32 cellular contexts compared by ENCODE assay signal in genomic region chr11:71539017-71539416, GRCh38. TPM values are rescaled to one million over a fixed set of nuclear protein-coding genes. Genes with fewer than 3 reads are reported as not detected.
"Had no signal": no experiment of that assay in that cellular context is flagged by ENCODE, and none has a peak within 500 bp of the region (broad histone marks: within the 10 kb centered on the region; RNA-seq: fewer than 3 reads in every experiment).

No MANE protein-coding gene starts in this region.

- H3K27ac ChIP-seq: body of pancreas, esophagus muscularis mucosa, foreskin keratinocyte, gastrocnemius medialis, WERI-Rb-1 had no signal

- H3K4me1 ChIP-seq: esophagus muscularis mucosa, foreskin keratinocyte, gastrocnemius medialis had no signal

- ATAC-seq: activated CD4-positive, CD25-positive, alpha-beta regulatory T cell treated with anti-CD3 and anti-CD28 coated beads, Interleukin-2, amount 50 U/mL, for 24 hours; activated CD8-positive, alpha-beta T cell treated with anti-CD3 and anti-CD28 coated beads, Interleukin-2, amount 10 ng/mL, durations not matched to agents 7 days and 5 days; activated T-cell treated with anti-CD3 and anti-CD28 coated beads, Interleukin-2, amount 50 U/mL, for 4 hours; activated T-helper 17 cell treated with anti-CD3 and anti-CD28 coated beads, Interleukin-2, amount 50 U/mL, for 72 hours; body of pancreas; effector memory CD8-positive, alpha-beta T cell; foreskin keratinocyte; gastrocnemius medialis; T-helper 17 cell had no signal

- H3K27me3 Mint-ChIP-seq: activated CD4-positive, alpha-beta T cell treated with anti-CD3 and anti-CD28 coated beads, Interleukin-2, amount 10 ng/mL, durations not matched to agents 24 days and 14 days had no signal

- H3K4me3 Mint-ChIP-seq: activated B cell treated with CpG ODN at 0.5 μM for 24 hours; activated CD4-positive, alpha-beta memory T cell treated with anti-CD3 and anti-CD28 coated beads for 36 hours; activated CD4-positive, alpha-beta T cell treated with anti-CD3 and anti-CD28 coated beads, Interleukin-2, amount 10 ng/mL, durations not matched to agents 24 days and 14 days; activated CD8-positive, alpha-beta T cell treated with anti-CD3 and anti-CD28 coated beads, Interleukin-2, amount 10 ng/mL, durations not matched to agents 7 days and 5 days; activated naive CD8-positive, alpha-beta T cell; activated T-cell treated with anti-CD3 and anti-CD28 coated beads, Interleukin-2, amount 50 U/mL, for 4 hours; activated T-helper 17 cell treated with anti-CD3 and anti-CD28 coated beads, Interleukin-2, amount 50 U/mL, for 72 hours; effector memory CD8-positive, alpha-beta T cell; T-helper 17 cell; T-helper 2 cell treated with Interferon-gamma antibody and Interleukin-4, amounts not matched to agents 5 μg/mL and 100 μg/mL, for 36 hours had no signal

- FAIRE-seq: colon had no signal

- H3K9me3 ChIP-seq: body of pancreas, esophagus muscularis mucosa, gastrocnemius medialis had no signal

- DNase-seq: activated B cell treated with CpG ODN at 0.5 μM for 24 hours; activated CD4-positive, alpha-beta memory T cell treated with anti-CD3 and anti-CD28 coated beads for 36 hours; activated CD4-positive, alpha-beta T cell treated with anti-CD3 and anti-CD28 coated beads, Interleukin-2, amount 10 ng/mL, durations not matched to agents 24 days and 14 days; activated CD8-positive, alpha-beta T cell treated with anti-CD3 and anti-CD28 coated beads, Interleukin-2, amount 10 ng/mL, durations not matched to agents 7 days and 5 days; activated effector memory CD4-positive, alpha-beta T cell treated with Interleukin-2 at 50 U/mL for 16 hours; activated gamma-delta T cell treated with Interleukin-2 at 50 U/mL for 16 hours; activated naive CD4-positive, alpha-beta T cell treated with anti-CD3 and anti-CD28 coated beads, Interleukin-2, amount 50 U/mL, for 16 hours; activated naive CD4-positive, alpha-beta T cell treated with Interleukin-2 at 50 U/mL for 16 hours; activated T-cell treated with anti-CD3 and anti-CD28 coated beads, Interleukin-2, amount 50 U/mL, for 4 hours; amniotic stem cell; anterior cingulate cortex; body of pancreas; caudate nucleus; cortex of kidney; dermis blood vessel endothelial cell; effector CD4-positive, alpha-beta T cell; effector memory CD8-positive, alpha-beta T cell; erythroblast; foreskin keratinocyte; gastrocnemius medialis; T-helper 1 cell; T-helper 17 cell; T1000; WERI-Rb-1 had no signal

- H3K36me3 ChIP-seq: esophagus muscularis mucosa, gastrocnemius medialis, WERI-Rb-1 had no signal

- H3K4me3 ChIP-seq: body of pancreas, esophagus muscularis mucosa, gastrocnemius medialis had no signal

- H3K27ac Mint-ChIP-seq: activated B cell treated with CpG ODN at 0.5 μM for 24 hours; activated CD4-positive, alpha-beta memory T cell treated with anti-CD3 and anti-CD28 coated beads for 36 hours; activated CD4-positive, alpha-beta T cell treated with anti-CD3 and anti-CD28 coated beads, Interleukin-2, amount 10 ng/mL, durations not matched to agents 24 days and 14 days; activated CD8-positive, alpha-beta T cell treated with anti-CD3 and anti-CD28 coated beads, Interleukin-2, amount 10 ng/mL, durations not matched to agents 7 days and 5 days; activated naive CD8-positive, alpha-beta T cell; activated T-helper 17 cell treated with anti-CD3 and anti-CD28 coated beads, Interleukin-2, amount 50 U/mL, for 72 hours; effector memory CD8-positive, alpha-beta T cell; T-helper 17 cell; T-helper 2 cell treated with Interferon-gamma antibody and Interleukin-4, amounts not matched to agents 5 μg/mL and 100 μg/mL, for 36 hours had no signal

- H3K27me3 ChIP-seq: body of pancreas, foreskin keratinocyte, gastrocnemius medialis had no signal

RNA-seq across cellular contexts. Expression of gene KRTAP5-8, which starts 1.2 kb away (rescaled TPM):
- total RNA-seq: activated CD4-positive, alpha-beta memory T cell treated with anti-CD3 and anti-CD28 coated beads for 36 hours; activated CD4-positive, alpha-beta T cell treated with anti-CD3 and anti-CD28 coated beads, Interleukin-2, amount 10 ng/mL, durations not matched to agents 24 days and 14 days; activated T-cell treated with anti-CD3 and anti-CD28 coated beads, Interleukin-2, amount 50 U/mL, for 4 hours; body of pancreas; chondrocyte; dermis blood vessel endothelial cell; esophagus muscularis mucosa; foreskin keratinocyte had no signal
- polyA plus RNA-seq: adipose tissue, foreskin keratinocyte had no signal

RNA-seq across cellular contexts. Expression of gene KRTAP5-9, which starts 9.2 kb away (rescaled TPM):
- total RNA-seq: activated CD4-positive, alpha-beta T cell treated with anti-CD3 and anti-CD28 coated beads, Interleukin-2, amount 10 ng/mL, durations not matched to agents 24 days and 14 days; activated CD8-positive, alpha-beta T cell treated with anti-CD3 and anti-CD28 coated beads, Interleukin-2, amount 10 ng/mL, durations not matched to agents 7 days and 5 days; activated T-cell treated with anti-CD3 and anti-CD28 coated beads, Interleukin-2, amount 50 U/mL, for 4 hours; dermis blood vessel endothelial cell; esophagus muscularis mucosa; foreskin keratinocyte; gastrocnemius medialis; T-helper 17 cell had no signal
- polyA plus RNA-seq: adipose tissue, foreskin keratinocyte had no signal

RNA-seq across cellular contexts. Expression of gene KRTAP5-7, which starts 11.9 kb away (rescaled TPM):
- total RNA-seq: activated CD4-positive, alpha-beta memory T cell treated with anti-CD3 and anti-CD28 coated beads for 36 hours; activated CD4-positive, alpha-beta T cell treated with anti-CD3 and anti-CD28 coated beads, Interleukin-2, amount 10 ng/mL, durations not matched to agents 24 days and 14 days; activated CD8-positive, alpha-beta T cell treated with anti-CD3 and anti-CD28 coated beads, Interleukin-2, amount 10 ng/mL, durations not matched to agents 7 days and 5 days; activated T-cell treated with anti-CD3 and anti-CD28 coated beads, Interleukin-2, amount 50 U/mL, for 4 hours; body of pancreas; chondrocyte; dermis blood vessel endothelial cell; esophagus muscularis mucosa; foreskin keratinocyte; gastrocnemius medialis; T-helper 17 cell had no signal
- polyA plus RNA-seq: foreskin keratinocyte had no signal

RNA-seq across cellular contexts. Expression of gene KRTAP5-10, which starts 26.3 kb away (rescaled TPM):
- total RNA-seq: activated CD4-positive, alpha-beta memory T cell treated with anti-CD3 and anti-CD28 coated beads for 36 hours; activated CD4-positive, alpha-beta T cell treated with anti-CD3 and anti-CD28 coated beads, Interleukin-2, amount 10 ng/mL, durations not matched to agents 24 days and 14 days; activated CD8-positive, alpha-beta T cell treated with anti-CD3 and anti-CD28 coated beads, Interleukin-2, amount 10 ng/mL, durations not matched to agents 7 days and 5 days; activated T-cell treated with anti-CD3 and anti-CD28 coated beads, Interleukin-2, amount 50 U/mL, for 4 hours; activated T-helper 17 cell treated with anti-CD3 and anti-CD28 coated beads, Interleukin-2, amount 50 U/mL, for 72 hours; body of pancreas; chondrocyte; dermis blood vessel endothelial cell; esophagus muscularis mucosa; foreskin keratinocyte; gastrocnemius medialis; T-helper 17 cell had no signal
- polyA plus RNA-seq: adipose tissue, foreskin keratinocyte had no signal

RNA-seq across cellular contexts. Expression of gene KRTAP5-11, which starts 43.7 kb away (rescaled TPM):
- total RNA-seq: activated B cell treated with CpG ODN at 0.5 μM for 24 hours; activated CD4-positive, alpha-beta memory T cell treated with anti-CD3 and anti-CD28 coated beads for 36 hours; activated CD4-positive, alpha-beta T cell treated with anti-CD3 and anti-CD28 coated beads, Interleukin-2, amount 10 ng/mL, durations not matched to agents 24 days and 14 days; activated CD8-positive, alpha-beta T cell treated with anti-CD3 and anti-CD28 coated beads, Interleukin-2, amount 10 ng/mL, durations not matched to agents 7 days and 5 days; activated T-cell treated with anti-CD3 and anti-CD28 coated beads, Interleukin-2, amount 50 U/mL, for 4 hours; activated T-helper 17 cell treated with anti-CD3 and anti-CD28 coated beads, Interleukin-2, amount 50 U/mL, for 72 hours; body of pancreas; chondrocyte; dermis blood vessel endothelial cell; esophagus muscularis mucosa; foreskin keratinocyte; gastrocnemius medialis; T-helper 17 cell had no signal
- polyA plus RNA-seq: adipose tissue, foreskin keratinocyte had no signal
